ENCODE assay signal across 1 cellular context in the genomic region with DNA sequence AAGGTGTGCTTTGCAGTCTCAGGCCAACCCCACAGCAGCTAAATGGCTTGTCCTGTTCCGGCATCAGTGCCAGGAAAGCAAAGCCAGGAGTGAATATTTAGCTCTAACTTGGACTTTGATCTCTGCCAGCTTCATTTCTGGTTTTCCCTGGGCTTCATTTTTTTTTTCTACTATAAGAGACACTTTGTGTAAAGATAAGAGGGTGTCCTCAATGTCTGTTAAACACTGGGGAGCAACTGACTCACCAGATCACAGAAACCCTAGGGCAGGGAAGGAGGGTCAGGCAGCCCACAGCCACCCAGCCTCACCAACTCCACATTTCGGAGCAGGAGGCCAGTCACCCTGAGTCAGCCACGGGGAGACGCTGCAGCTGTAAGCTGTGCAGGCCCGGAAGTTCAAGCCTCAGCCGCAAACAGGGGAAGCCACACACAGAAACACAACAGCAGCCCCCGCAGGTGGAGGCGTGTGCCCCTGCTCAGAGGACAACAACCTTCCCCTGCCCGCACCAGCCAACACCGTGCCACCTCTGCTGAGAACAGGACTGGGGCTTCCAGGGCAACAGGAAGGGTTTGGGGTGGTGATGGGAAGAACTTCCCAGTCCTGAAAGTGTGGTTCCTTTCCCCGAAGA.
TF ChIP-seq lines count a peak whose summit lies in the region.

No MANE protein-coding gene starts in this region.

TF ChIP-seq in HepG2, 621 proteins besides CTCF, POLR2A, EP300 and RAD21 (continued from another document and continues in another):
- TF ChIP-seq, protein P1, sequence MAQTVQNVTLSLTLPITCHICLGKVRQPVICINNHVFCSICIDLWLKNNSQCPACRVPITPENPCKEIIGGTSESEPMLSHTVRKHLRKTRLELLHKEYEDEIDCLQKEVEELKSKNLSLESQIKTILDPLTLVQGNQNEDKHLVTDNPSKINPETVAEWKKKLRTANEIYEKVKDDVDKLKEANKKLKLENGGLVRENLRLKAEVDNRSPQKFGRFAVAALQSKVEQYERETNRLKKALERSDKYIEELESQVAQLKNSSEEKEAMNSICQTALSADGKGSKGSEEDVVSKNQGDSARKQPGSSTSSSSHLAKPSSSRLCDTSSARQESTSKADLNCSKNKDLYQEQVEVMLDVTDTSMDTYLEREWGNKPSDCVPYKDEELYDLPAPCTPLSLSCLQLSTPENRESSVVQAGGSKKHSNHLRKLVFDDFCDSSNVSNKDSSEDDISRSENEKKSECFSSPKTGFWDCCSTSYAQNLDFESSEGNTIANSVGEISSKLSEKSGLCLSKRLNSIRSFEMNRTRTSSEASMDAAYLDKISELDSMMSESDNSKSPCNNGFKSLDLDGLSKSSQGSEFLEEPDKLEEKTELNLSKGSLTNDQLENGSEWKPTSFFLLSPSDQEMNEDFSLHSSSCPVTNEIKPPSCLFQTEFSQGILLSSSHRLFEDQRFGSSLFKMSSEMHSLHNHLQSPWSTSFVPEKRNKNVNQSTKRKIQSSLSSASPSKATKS (CRISPR knock-in tag; IDR thresholded peaks at IDR 0.05), result no peak
- TF ChIP-seq ZNF768 (CRISPR knock-in tag; IDR thresholded peaks at IDR 0.05), result no peak
- no peak for TF ChIP-seq RFX3 (CRISPR knock-in tag; IDR thresholded peaks at IDR 0.05)
- peak; percentile 25; the same call in 1 of the 2 replicates for TF ChIP-seq ZFP90 (CRISPR knock-in tag; IDR thresholded peaks at IDR 0.05; ENCODE audit: borderline replicate concordance)
- TF ChIP-seq RARA (CRISPR knock-in tag; IDR thresholded peaks at IDR 0.05), result peak; percentile 41; the same call in 1 of the 2 replicates
- TF ChIP-seq U2AF2 (IDR thresholded peaks at IDR 0.05; ENCODE audit: low read depth, low read length), result 0 out of 2 replicates have a peak, but pooled peaks have one; percentile 29
- TF ChIP-seq, protein P2, sequence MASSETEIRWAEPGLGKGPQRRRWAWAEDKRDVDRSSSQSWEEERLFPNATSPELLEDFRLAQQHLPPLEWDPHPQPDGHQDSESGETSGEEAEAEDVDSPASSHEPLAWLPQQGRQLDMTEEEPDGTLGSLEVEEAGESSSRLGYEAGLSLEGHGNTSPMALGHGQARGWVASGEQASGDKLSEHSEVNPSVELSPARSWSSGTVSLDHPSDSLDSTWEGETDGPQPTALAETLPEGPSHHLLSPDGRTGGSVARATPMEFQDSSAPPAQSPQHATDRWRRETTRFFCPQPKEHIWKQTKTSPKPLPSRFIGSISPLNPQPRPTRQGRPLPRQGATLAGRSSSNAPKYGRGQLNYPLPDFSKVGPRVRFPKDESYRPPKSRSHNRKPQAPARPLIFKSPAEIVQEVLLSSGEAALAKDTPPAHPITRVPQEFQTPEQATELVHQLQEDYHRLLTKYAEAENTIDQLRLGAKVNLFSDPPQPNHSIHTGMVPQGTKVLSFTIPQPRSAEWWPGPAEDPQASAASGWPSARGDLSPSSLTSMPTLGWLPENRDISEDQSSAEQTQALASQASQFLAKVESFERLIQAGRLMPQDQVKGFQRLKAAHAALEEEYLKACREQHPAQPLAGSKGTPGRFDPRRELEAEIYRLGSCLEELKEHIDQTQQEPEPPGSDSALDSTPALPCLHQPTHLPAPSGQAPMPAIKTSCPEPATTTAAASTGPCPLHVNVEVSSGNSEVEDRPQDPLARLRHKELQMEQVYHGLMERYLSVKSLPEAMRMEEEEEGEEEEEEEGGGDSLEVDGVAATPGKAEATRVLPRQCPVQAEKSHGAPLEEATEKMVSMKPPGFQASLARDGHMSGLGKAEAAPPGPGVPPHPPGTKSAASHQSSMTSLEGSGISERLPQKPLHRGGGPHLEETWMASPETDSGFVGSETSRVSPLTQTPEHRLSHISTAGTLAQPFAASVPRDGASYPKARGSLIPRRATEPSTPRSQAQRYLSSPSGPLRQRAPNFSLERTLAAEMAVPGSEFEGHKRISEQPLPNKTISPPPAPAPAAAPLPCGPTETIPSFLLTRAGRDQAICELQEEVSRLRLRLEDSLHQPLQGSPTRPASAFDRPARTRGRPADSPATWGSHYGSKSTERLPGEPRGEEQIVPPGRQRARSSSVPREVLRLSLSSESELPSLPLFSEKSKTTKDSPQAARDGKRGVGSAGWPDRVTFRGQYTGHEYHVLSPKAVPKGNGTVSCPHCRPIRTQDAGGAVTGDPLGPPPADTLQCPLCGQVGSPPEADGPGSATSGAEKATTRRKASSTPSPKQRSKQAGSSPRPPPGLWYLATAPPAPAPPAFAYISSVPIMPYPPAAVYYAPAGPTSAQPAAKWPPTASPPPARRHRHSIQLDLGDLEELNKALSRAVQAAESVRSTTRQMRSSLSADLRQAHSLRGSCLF (CRISPR knock-in tag; IDR thresholded peaks at IDR 0.05; ENCODE audit: borderline replicate concordance), result no peak
- TF ChIP-seq, protein P3, sequence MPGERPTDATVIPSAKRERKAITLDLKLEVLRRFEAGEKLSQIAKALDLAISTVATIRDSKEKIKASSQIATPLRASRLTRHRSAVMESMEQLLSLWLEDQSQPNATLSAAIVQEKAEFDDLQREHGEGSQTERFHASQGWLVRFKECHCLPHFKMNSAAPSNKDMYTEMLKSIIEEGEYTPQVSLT (CRISPR knock-in tag; IDR thresholded peaks at IDR 0.05; ENCODE audit: borderline replicate concordance, low read depth), result no peak
- no peak for TF ChIP-seq SRF (IDR thresholded peaks at IDR 0.05; ENCODE audit: low read depth, low read length)
- TF ChIP-seq ZBTB7B (CRISPR knock-in tag; IDR thresholded peaks at IDR 0.05), result peak; percentile 39; the same call in 1 of the 2 replicates
- TF ChIP-seq ZMAT3 (CRISPR knock-in tag; conservative IDR thresholded peaks at IDR 0.05), result no peak; the same call in 1 of the 2 replicates
- TF ChIP-seq, protein P4, sequence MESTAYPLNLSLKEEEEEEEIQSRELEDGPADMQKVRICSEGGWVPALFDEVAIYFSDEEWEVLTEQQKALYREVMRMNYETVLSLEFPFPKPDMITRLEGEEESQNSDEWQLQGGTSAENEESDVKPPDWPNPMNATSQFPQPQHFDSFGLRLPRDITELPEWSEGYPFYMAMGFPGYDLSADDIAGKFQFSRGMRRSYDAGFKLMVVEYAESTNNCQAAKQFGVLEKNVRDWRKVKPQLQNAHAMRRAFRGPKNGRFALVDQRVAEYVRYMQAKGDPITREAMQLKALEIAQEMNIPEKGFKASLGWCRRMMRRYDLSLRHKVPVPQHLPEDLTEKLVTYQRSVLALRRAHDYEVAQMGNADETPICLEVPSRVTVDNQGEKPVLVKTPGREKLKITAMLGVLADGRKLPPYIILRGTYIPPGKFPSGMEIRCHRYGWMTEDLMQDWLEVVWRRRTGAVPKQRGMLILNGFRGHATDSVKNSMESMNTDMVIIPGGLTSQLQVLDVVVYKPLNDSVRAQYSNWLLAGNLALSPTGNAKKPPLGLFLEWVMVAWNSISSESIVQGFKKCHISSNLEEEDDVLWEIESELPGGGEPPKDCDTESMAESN (CRISPR knock-in tag; conservative IDR thresholded peaks at IDR 0.05), result 0 out of 2 replicates have a peak, but pooled peaks have one; percentile 52
- TF ChIP-seq ZNF749 (CRISPR knock-in tag; IDR thresholded peaks at IDR 0.05; ENCODE audit: borderline replicate concordance), result no peak
- TF ChIP-seq FUBP1 (CRISPR knock-in tag; IDR thresholded peaks at IDR 0.05; ENCODE audit: borderline replicate concordance), result no peak
- TF ChIP-seq ZNF660 (CRISPR knock-in tag; IDR thresholded peaks at IDR 0.05; ENCODE audit: borderline replicate concordance, low read depth), result no peak
- TF ChIP-seq TEAD3 (CRISPR knock-in tag; optimal IDR thresholded peaks at IDR 0.05; ENCODE audit: borderline replicate concordance), result peak; percentile 28
- TF ChIP-seq, protein P5, sequence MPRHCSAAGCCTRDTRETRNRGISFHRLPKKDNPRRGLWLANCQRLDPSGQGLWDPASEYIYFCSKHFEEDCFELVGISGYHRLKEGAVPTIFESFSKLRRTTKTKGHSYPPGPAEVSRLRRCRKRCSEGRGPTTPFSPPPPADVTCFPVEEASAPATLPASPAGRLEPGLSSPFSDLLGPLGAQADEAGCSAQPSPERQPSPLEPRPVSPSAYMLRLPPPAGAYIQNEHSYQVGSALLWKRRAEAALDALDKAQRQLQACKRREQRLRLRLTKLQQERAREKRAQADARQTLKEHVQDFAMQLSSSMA (CRISPR knock-in tag; IDR thresholded peaks at IDR 0.05), result peak; percentile 68; the same call in 1 of the 2 replicates
- no peak for TF ChIP-seq NCOA1 (CRISPR knock-in tag; IDR thresholded peaks at IDR 0.05)
- TF ChIP-seq, protein P6, sequence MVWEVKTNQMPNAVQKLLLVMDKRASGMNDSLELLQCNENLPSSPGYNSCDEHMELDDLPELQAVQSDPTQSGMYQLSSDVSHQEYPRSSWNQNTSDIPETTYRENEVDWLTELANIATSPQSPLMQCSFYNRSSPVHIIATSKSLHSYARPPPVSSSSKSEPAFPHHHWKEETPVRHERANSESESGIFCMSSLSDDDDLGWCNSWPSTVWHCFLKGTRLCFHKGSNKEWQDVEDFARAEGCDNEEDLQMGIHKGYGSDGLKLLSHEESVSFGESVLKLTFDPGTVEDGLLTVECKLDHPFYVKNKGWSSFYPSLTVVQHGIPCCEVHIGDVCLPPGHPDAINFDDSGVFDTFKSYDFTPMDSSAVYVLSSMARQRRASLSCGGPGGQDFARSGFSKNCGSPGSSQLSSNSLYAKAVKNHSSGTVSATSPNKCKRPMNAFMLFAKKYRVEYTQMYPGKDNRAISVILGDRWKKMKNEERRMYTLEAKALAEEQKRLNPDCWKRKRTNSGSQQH (CRISPR knock-in tag; IDR thresholded peaks at IDR 0.05; ENCODE audit: low read depth), result no peak
- TF ChIP-seq MEIS1 (CRISPR knock-in tag; IDR thresholded peaks at IDR 0.05; ENCODE audit: borderline replicate concordance), result 0 out of 2 replicates have a peak, but pooled peaks have one; percentile 25
- 0 out of 2 replicates have a peak, but pooled peaks have one; percentile 32 for TF ChIP-seq MXD3 (CRISPR knock-in tag; IDR thresholded peaks at IDR 0.05)
- no peak for TF ChIP-seq ZNF629 (CRISPR knock-in tag; conservative IDR thresholded peaks at IDR 0.05)
- no peak for TF ChIP-seq ELF4 (CRISPR knock-in tag; IDR thresholded peaks at IDR 0.05; ENCODE audit: borderline replicate concordance)
- TF ChIP-seq ZNF138 (CRISPR knock-in tag; IDR thresholded peaks at IDR 0.05; ENCODE audit: low read depth), result no peak
- TF ChIP-seq NAIF1 (CRISPR knock-in tag; IDR thresholded peaks at IDR 0.05; ENCODE audit: borderline replicate concordance), result no peak
- TF ChIP-seq TRIM24 (CRISPR knock-in tag; IDR thresholded peaks at IDR 0.05), result no peak
- no peak; the same call in 1 of the 2 replicates for TF ChIP-seq ARID2 (CRISPR knock-in tag; IDR thresholded peaks at IDR 0.05; ENCODE audit: borderline replicate concordance)
- no peak; the same call in 1 of the 2 replicates for TF ChIP-seq ZNF598 (CRISPR knock-in tag; IDR thresholded peaks at IDR 0.05; ENCODE audit: borderline replicate concordance)
- no peak for TF ChIP-seq BRCA1 (CRISPR knock-in tag; IDR thresholded peaks at IDR 0.05)
- TF ChIP-seq SMAD3 (CRISPR knock-in tag; IDR thresholded peaks at IDR 0.05), result peak; percentile 18; the same call in 1 of the 2 replicates
- 0 out of 2 replicates have a peak, but pooled peaks have one; percentile 10 for TF ChIP-seq NKX3-1 (CRISPR knock-in tag; IDR thresholded peaks at IDR 0.05)
- TF ChIP-seq ZSCAN12 (CRISPR knock-in tag; IDR thresholded peaks at IDR 0.05), result no peak
- no peak for TF ChIP-seq ZNF496 (CRISPR knock-in tag; IDR thresholded peaks at IDR 0.05; ENCODE audit: insufficient replicate concordance)
- no peak for TF ChIP-seq ARNT (IDR thresholded peaks at IDR 0.05)
- peak; percentile 43 for TF ChIP-seq ZFX (CRISPR knock-in tag; IDR thresholded peaks at IDR 0.05; ENCODE audit: low read depth)
- TF ChIP-seq U2AF1 (optimal IDR thresholded peaks at IDR 0.05; ENCODE audit: low read depth, low read length), result peak; percentile 46
- TF ChIP-seq KLF9 (CRISPR knock-in tag; IDR thresholded peaks at IDR 0.05; ENCODE audit: low read depth), result no peak
- TF ChIP-seq SOX5 (CRISPR knock-in tag; IDR thresholded peaks at IDR 0.05; ENCODE audit: borderline replicate concordance), result no peak; the same call in 1 of the 2 replicates
- TF ChIP-seq, protein P7, sequence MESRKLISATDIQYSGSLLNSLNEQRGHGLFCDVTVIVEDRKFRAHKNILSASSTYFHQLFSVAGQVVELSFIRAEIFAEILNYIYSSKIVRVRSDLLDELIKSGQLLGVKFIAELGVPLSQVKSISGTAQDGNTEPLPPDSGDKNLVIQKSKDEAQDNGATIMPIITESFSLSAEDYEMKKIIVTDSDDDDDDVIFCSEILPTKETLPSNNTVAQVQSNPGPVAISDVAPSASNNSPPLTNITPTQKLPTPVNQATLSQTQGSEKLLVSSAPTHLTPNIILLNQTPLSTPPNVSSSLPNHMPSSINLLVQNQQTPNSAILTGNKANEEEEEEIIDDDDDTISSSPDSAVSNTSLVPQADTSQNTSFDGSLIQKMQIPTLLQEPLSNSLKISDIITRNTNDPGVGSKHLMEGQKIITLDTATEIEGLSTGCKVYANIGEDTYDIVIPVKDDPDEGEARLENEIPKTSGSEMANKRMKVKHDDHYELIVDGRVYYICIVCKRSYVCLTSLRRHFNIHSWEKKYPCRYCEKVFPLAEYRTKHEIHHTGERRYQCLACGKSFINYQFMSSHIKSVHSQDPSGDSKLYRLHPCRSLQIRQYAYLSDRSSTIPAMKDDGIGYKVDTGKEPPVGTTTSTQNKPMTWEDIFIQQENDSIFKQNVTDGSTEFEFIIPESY (CRISPR knock-in tag; IDR thresholded peaks at IDR 0.05), result peak; percentile 26; the same call in 1 of the 2 replicates
- no peak for TF ChIP-seq PAF1 (CRISPR knock-in tag; IDR thresholded peaks at IDR 0.05)
- no peak; the same call in 1 of the 2 replicates for TF ChIP-seq SIX1 (CRISPR knock-in tag; IDR thresholded peaks at IDR 0.05; ENCODE audit: borderline replicate concordance)
- TF ChIP-seq FOXO1 (CRISPR knock-in tag; IDR thresholded peaks at IDR 0.05), result peak; percentile 63
- TF ChIP-seq ZNF44 (CRISPR knock-in tag; IDR thresholded peaks at IDR 0.05), result no peak
- TF ChIP-seq PITX1 (CRISPR knock-in tag; IDR thresholded peaks at IDR 0.05), result no peak
